In genomic region chrX:49058794-49059193, GRCh38 we compare ENCODE assay signal across 11 cellular contexts. TPM values are rescaled to one million over a fixed set of nuclear protein-coding genes. Genes with fewer than 3 reads are reported as not detected.
DNase-seq lines count a peak whose midpoint lies in the region; ATAC-seq, FAIRE-seq and TF ChIP-seq lines count a peak whose summit lies in the region.
"Had no signal": no experiment of that assay in that cellular context is flagged by ENCODE, and none has a peak within 500 bp of the region (broad histone marks: within the 10 kb centered on the region; RNA-seq: fewer than 3 reads in every experiment).

Gene CCDC120 (plus strand): TSS chrX:49058999. CDS start chrX:49062042, 3,043 bp downstream.

- H3K27ac ChIP-seq in body of pancreas: peak within 1 kb of the TSS; percentile 72 to 89 (median 78)
- peak within 1 kb of the TSS; percentile 48 to 76 for H3K27ac ChIP-seq in kidney (ENCODE audit: low read depth in 2 of 2, low read length in 2 of 2)
- peak within 1 kb of the TSS in 19 of 21 experiments; percentile 13 to 84 (median 73) for H3K27ac ChIP-seq in skin epidermis

- intact Hi-C loops in body of pancreas (cut with DNase I): no loop called here
- intact Hi-C loops in kidney (cut with DNase I): no loop called here

- no peaks in the 10 kb centered on the region for H3K36me3 ChIP-seq in body of pancreas (replicated peaks in 1 of 2; ENCODE audit: insufficient read depth in 1 of 2, low read depth in 2 of 2)
- H3K36me3 ChIP-seq in kidney (ENCODE audit: control insufficient read depth in 1 of 2, insufficient read depth in 2 of 2, low read length in 2 of 2): no peaks in the 10 kb centered on the region

- H3K4me1 ChIP-seq in body of pancreas (peaks cover 13% of the 10 kb centered on the region), kidney (ENCODE audit: control insufficient read depth in 1 of 2, insufficient read depth in 1 of 2, low read depth in 1 of 2, low read length in 2 of 2) (peaks cover 0 to 7% of the 10 kb centered on the region in 2 donors)

- WGBS in body of pancreas, 2 donors: 0% methylated on average over 1 of the region's 5 CpGs; no CpG with 5 or more reads in 1 of the 2 donors

- peak; percentile 93 for ATAC-seq in body of pancreas
- ATAC-seq in HG03432 (IDR thresholded peaks at IDR 0.05; ENCODE audit: unreplicated experiment): no peak
- ATAC-seq: activated T-helper 17 cell treated with anti-CD3 and anti-CD28 coated beads, Interleukin-2, amount 50 U/mL, for 72 hours had no signal

- no peaks in the 10 kb centered on the region for H3K27me3 ChIP-seq in body of pancreas

- peak within 1 kb of the TSS; percentile 24 to 58 for H3K9ac ChIP-seq in kidney (ENCODE audit: low read length in 2 of 2)

- TF ChIP-seq CTCF in body of pancreas (IDR thresholded peaks at IDR 0.05) (no peak), kidney (IDR thresholded peaks at IDR 0.05; ENCODE audit: borderline replicate concordance, extremely low read depth, insufficient read depth) (no peak)

- TF ChIP-seq POLR2A in body of pancreas (IDR thresholded peaks at IDR 0.05): peak; percentile 30 to 67 (median 67)

- FAIRE-seq in kidney (lab: Jason Lieb, UNC): no peak
- FAIRE-seq: colon had no signal

- peak; percentile 38 for DNase-seq in HPDE6-E6E7 (ENCODE audit: extremely low spot score)
- peak; percentile 62 to 73 (median 68) for DNase-seq in body of pancreas
- DNase-seq in kidney: no peak
- no peak for DNase-seq in NCI-H1092 (lab: John Stamatoyannopoulos, UW)
- no peak for DNase-seq in nucleus accumbens (lab: John Stamatoyannopoulos, UW)
- no peak for DNase-seq in NCI-H82 (lab: John Stamatoyannopoulos, UW)
- DNase-seq: COR-L47 had no signal

- H3K4me3 ChIP-seq in body of pancreas: peak within 1 kb of the TSS in 1 of 2 donors; percentile 25
- peak within 1 kb of the TSS; percentile 64 to 67 for H3K4me3 ChIP-seq in kidney (ENCODE audit: low read length in 2 of 2)
- peak within 1 kb of the TSS; percentile 20 to 43 (median 33) for H3K4me3 ChIP-seq in skin epidermis

- no peaks in the 10 kb centered on the region for H3K9me3 ChIP-seq in body of pancreas
- H3K9me3 ChIP-seq in kidney (ENCODE audit: control insufficient read depth in 1 of 2, low read length in 2 of 2): no peaks in the 10 kb centered on the region

RNA-seq across cellular contexts. Expression of gene CCDC120, which starts in this region (rescaled TPM):
- total RNA-seq in body of pancreas (10 to 100 TPM in 1 of 2 donors, 1 to 10 TPM in 1; 6.5 to 13.8 TPM), kidney (13.7 TPM)
- polyA plus RNA-seq in kidney (ENCODE audit: insufficient read depth, low read depth, low replicate concordance): 5.2 TPM

Comparison
In these comparisons a context has a peak if more than half of its experiments do, and no peak if none do; other contexts are left out.
1. DNase-seq: peak in HPDE6-E6E7 (single experiment) and body of pancreas (4 of 4); none in kidney (single experiment), NCI-H1092 (single experiment), nucleus accumbens (0 of 56) and NCI-H82 (single experiment).
2. Peak in every context shown above with its lines, with median percentiles within 50 percentile points of each other: H3K27ac ChIP-seq.